Comparison of ENCODE assay signal across 2 cellular contexts in genomic region chr5:96333397-96333790, GRCh38.
TF ChIP-seq lines count a peak whose summit lies in the region.

No MANE protein-coding gene starts in this region.

TF ChIP-seq in liver, 16 proteins besides CTCF, POLR2A, EP300 and RAD21 (continued from another document):
- TF ChIP-seq REST (IDR thresholded peaks at IDR 0.05) (no peak), NR2F2 (IDR thresholded peaks at IDR 0.05) (no peak), EGR1 (IDR thresholded peaks at IDR 0.05; ENCODE audit: low read depth in 2 of 2) (no peak), HNF4A (conservative IDR thresholded peaks at IDR 0.05) (no peak), MAX (IDR thresholded peaks at IDR 0.05) (no peak), FOXA2 (IDR thresholded peaks at IDR 0.05) (no peak), TAF1 (conservative IDR thresholded peaks at IDR 0.05) (no peak), GABPA (IDR thresholded peaks at IDR 0.05 in 1 of 2, conservative IDR thresholded peaks at IDR 0.05 in 1 of 2) (no peak), FOXA1 (IDR thresholded peaks at IDR 0.05) (no peak), RXRA (IDR thresholded peaks at IDR 0.05) (no peak), SP1 (IDR thresholded peaks at IDR 0.05) (no peak), ATF3 (IDR thresholded peaks at IDR 0.05) (no peak)

TF ChIP-seq in HepG2, 621 proteins besides CTCF, POLR2A, EP300 and RAD21 (continued from another document):
- TF ChIP-seq ZNF710 (CRISPR knock-in tag; IDR thresholded peaks at IDR 0.05; ENCODE audit: borderline replicate concordance) (no peak), IRF1 (CRISPR knock-in tag; IDR thresholded peaks at IDR 0.05; ENCODE audit: low read depth) (no peak)
